ENCODE assay signal across 7 cellular contexts in the genomic region with DNA sequence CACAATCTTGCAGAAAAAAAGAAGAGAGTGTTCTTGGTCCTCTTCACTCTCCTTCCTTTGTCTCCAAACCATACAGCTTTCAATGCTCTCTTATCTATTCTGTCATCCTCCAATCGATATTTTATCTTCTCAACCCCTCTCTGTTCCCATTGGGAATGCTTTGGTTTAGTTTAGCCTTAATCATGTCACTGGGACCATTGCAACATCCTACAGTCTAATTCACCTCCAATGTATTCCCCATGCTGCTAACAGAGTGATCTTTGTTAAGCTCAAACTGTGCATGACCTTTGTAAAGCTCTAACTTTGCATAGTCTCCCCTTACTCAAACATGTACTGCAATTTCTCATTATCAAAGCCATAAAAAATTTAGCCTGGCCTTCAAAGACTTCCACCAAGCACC. TPM values are rescaled to one million over a fixed set of nuclear protein-coding genes. Genes with fewer than 3 reads are reported as not detected.
"Had no signal": no experiment of that assay in that cellular context is flagged by ENCODE, and none has a peak within 500 bp of the region (broad histone marks: within the 10 kb centered on the region; RNA-seq: fewer than 3 reads in every experiment).

No MANE protein-coding gene starts in this region.

- H3K9me3 Mint-ChIP-seq: GM23338, H9 had no signal

- H3K4me3 Mint-ChIP-seq: GM23338, H9, IgD-negative memory B cell had no signal

- H3K27ac Mint-ChIP-seq: GM23338, H9, IgD-negative memory B cell had no signal

- DNase-seq: H9, HCEC 1CT, KBM-7 had no signal

- H3K36me3 Mint-ChIP-seq: IgD-negative memory B cell had no signal

- ATAC-seq: GM23338 had no signal

RNA-seq across cellular contexts. Expression of gene MPL, which starts 2.9 kb away (rescaled TPM):
- total RNA-seq: GM23338, H1, H9 had no signal
- polyA plus RNA-seq: GM23338, IgD-negative memory B cell had no signal

RNA-seq across cellular contexts. Expression of gene TIE1, which starts 39.8 kb away (rescaled TPM):
- total RNA-seq: HT-29 had no signal
- polyA plus RNA-seq: IgD-negative memory B cell had no signal
